Comparison of ENCODE assay signal across 26 cellular contexts in the genomic region with DNA sequence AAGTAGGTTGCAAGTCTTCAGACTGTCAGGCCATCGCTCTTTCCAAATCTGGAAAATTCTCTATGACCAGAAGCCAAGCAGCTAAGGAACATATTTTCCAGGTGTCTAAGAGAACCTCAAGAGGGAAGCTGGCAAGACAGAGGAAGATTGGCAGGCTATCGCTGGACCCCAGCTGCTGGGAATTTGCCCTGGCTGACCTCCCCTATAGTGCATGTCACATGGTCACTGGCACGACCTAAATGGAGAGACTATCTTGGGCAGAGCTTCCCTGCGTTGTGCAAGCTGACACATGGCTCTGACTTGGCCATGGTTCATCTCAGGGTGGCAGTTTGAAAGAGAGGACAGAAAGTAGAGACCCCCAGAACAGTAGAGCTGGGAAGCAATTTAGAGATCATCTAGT.
"Had no signal": no experiment of that assay in that cellular context is flagged by ENCODE, and none has a peak within 500 bp of the region (broad histone marks: within the 10 kb centered on the region; RNA-seq: fewer than 3 reads in every experiment).

No MANE protein-coding gene starts in this region.

- H3K4me3 ChIP-seq: breast epithelium had no signal

- ATAC-seq: activated CD4-positive, CD25-positive, alpha-beta regulatory T cell treated with anti-CD3 and anti-CD28 coated beads, Interleukin-2, amount 50 U/mL, for 24 hours; activated CD8-positive, alpha-beta memory T cell treated with anti-CD3 and anti-CD28 coated beads, Interleukin-2, amount 10 ng/mL, durations not matched to agents 7 days and 5 days; Panc1 had no signal

- H3K36me3 ChIP-seq: breast epithelium had no signal

- H3K27ac Mint-ChIP-seq: activated CD8-positive, alpha-beta memory T cell treated with anti-CD3 and anti-CD28 coated beads, Interleukin-2, amount 10 ng/mL, durations not matched to agents 7 days and 5 days; activated naive CD4-positive, alpha-beta T cell treated with anti-CD3 and anti-CD28 coated beads, Interleukin-2, amount 50 U/mL, for 24 hours; activated T-cell treated with anti-CD3 and anti-CD28 coated beads, Interleukin-2, amount 50 U/mL, for 24 hours; activated T-helper 1 cell treated with anti-CD3 and anti-CD28 coated beads, Interleukin-12 subunit alpha, Interleukin-12 subunit beta, Interleukin-2, Interleukin-4 antibody, amounts not matched to agents 30 ng/mL and 10 ng/mL and 1 ng/mL, durations not matched to agents 14 hours and 24 hours and 36 hours; IgD-negative memory B cell; T-helper 1 cell treated with Interleukin-12 subunit alpha and Interleukin-12 subunit beta and Interleukin-4 antibody, amounts not matched to agents 30 μg/mL and 1 μg/mL, for 36 hours had no signal

- DNase-seq: activated CD4-positive, alpha-beta T cell treated with anti-CD3 and anti-CD28 coated beads for 48 hours; activated CD4-positive, alpha-beta T cell treated with anti-CD3 and anti-CD28 coated beads, Interleukin-2, amount 50 U/mL, for 48 hours; activated CD8-positive, alpha-beta memory T cell treated with anti-CD3 and anti-CD28 coated beads, Interleukin-2, amount 10 ng/mL, durations not matched to agents 7 days and 5 days; activated effector memory CD4-positive, alpha-beta T cell treated with Interleukin-2 at 50 U/mL for 16 hours; activated naive CD4-positive, alpha-beta T cell; activated T-cell treated with anti-CD3 and anti-CD28 coated beads, Interleukin-2, amount 50 U/mL, for 24 hours; aorta; KG1; NCI-H1092; NCI-H1417; NCI-H2029; NCI-H345; NCI-H510A; NCI-H526 treated with DMSO at 0.1 percent for 48 hours; NCI-H82; NK-92 treated with Interleukin-12 subunit alpha and Interleukin-12 subunit beta, amount 100 ng/mL, for 24 hours; OCI-M1; SHP77 treated with DMSO at 0.1 percent for 48 hours had no signal

- H3K36me3 Mint-ChIP-seq: activated CD8-positive, alpha-beta memory T cell treated with anti-CD3 and anti-CD28 coated beads, Interleukin-2, amount 10 ng/mL, durations not matched to agents 7 days and 5 days; activated naive CD4-positive, alpha-beta T cell treated with anti-CD3 and anti-CD28 coated beads, Interleukin-2, amount 50 U/mL, for 24 hours; IgD-negative memory B cell had no signal

- H3K27me3 ChIP-seq: breast epithelium had no signal

- H3K9me3 Mint-ChIP-seq: activated T-cell treated with anti-CD3 and anti-CD28 coated beads, Interleukin-2, amount 50 U/mL, for 24 hours; activated T-helper 1 cell treated with anti-CD3 and anti-CD28 coated beads, Interleukin-12 subunit alpha, Interleukin-12 subunit beta, Interleukin-2, Interleukin-4 antibody, amounts not matched to agents 30 ng/mL and 10 ng/mL and 1 ng/mL, durations not matched to agents 14 hours and 24 hours and 36 hours had no signal

- H3K4me1 Mint-ChIP-seq: activated CD8-positive, alpha-beta memory T cell treated with anti-CD3 and anti-CD28 coated beads, Interleukin-2, amount 10 ng/mL, durations not matched to agents 7 days and 5 days; activated naive CD4-positive, alpha-beta T cell treated with anti-CD3 and anti-CD28 coated beads, Interleukin-2, amount 50 U/mL, for 24 hours had no signal

- H3K27me3 Mint-ChIP-seq: IgD-negative memory B cell had no signal

- H3K4me1 ChIP-seq: breast epithelium had no signal

- H3K4me3 Mint-ChIP-seq: activated CD8-positive, alpha-beta memory T cell treated with anti-CD3 and anti-CD28 coated beads, Interleukin-2, amount 10 ng/mL, durations not matched to agents 7 days and 5 days; activated naive CD4-positive, alpha-beta T cell treated with anti-CD3 and anti-CD28 coated beads, Interleukin-2, amount 50 U/mL, for 24 hours; activated T-cell treated with anti-CD3 and anti-CD28 coated beads, Interleukin-2, amount 50 U/mL, for 24 hours; activated T-helper 1 cell treated with anti-CD3 and anti-CD28 coated beads, Interleukin-12 subunit alpha, Interleukin-12 subunit beta, Interleukin-2, Interleukin-4 antibody, amounts not matched to agents 30 ng/mL and 10 ng/mL and 1 ng/mL, durations not matched to agents 14 hours and 24 hours and 36 hours; T-helper 1 cell treated with Interleukin-12 subunit alpha and Interleukin-12 subunit beta and Interleukin-4 antibody, amounts not matched to agents 30 μg/mL and 1 μg/mL, for 36 hours had no signal

- H3K27ac ChIP-seq: breast epithelium, RWPE1 had no signal
